7 cellular contexts compared by ENCODE assay signal in genomic region chr17:15261063-15261817, GRCh38. TPM values are rescaled to one million over a fixed set of nuclear protein-coding genes. Genes with fewer than 3 reads are reported as not detected.
DNase-seq lines count a peak whose midpoint lies in the region; ATAC-seq and TF ChIP-seq lines count a peak whose summit lies in the region.

No MANE protein-coding gene starts in this region.

- no CpG with 5 or more reads among the region's 40 CpGs for WGBS in mesendoderm (ENCODE audit: extremely low coverage, insufficient coverage, low lambda C conversion rate)
- WGBS in tibial nerve, 2 donors = 1 to 2% methylated on average over 35 to 37 of the region's 40 CpGs

- H3K36me3 ChIP-seq in HAP-1 (replicated peaks) (peaks cover 27% of the 10 kb centered on the region), SJSA1 (peaks cover 52% of the 10 kb centered on the region), mesendoderm (ENCODE audit: control insufficient read depth, insufficient read depth, low read length) (no peaks in the 10 kb centered on the region), tibial nerve (peaks cover 0 to 41% (median 3%) of the 10 kb centered on the region in 3 donors)

- peak overlapping the region; percentile 48 for H3K27ac Mint-ChIP-seq in endothelial cell (ENCODE audit: unreplicated experiment)

- in situ Hi-C loops in HAP-1 (cut with MboI; ENCODE audit: low sequenced_read_pairs) = no loop called here

- no peaks in the 10 kb centered on the region for H3K79me1 ChIP-seq in mesendoderm (ENCODE audit: low read length)

- peak overlapping the region; percentile 68 for H3K56ac ChIP-seq in mesendoderm (ENCODE audit: low read length)

- peak in 1 of 2 donors; percentile 2 for TF ChIP-seq EP300 in tibial nerve (IDR thresholded peaks at IDR 0.05)

- peak overlapping the region; percentile 46 for H3K4ac ChIP-seq in mesendoderm (ENCODE audit: low read depth, low read length)

- H3K4me3 Mint-ChIP-seq in endothelial cell (ENCODE audit: unreplicated experiment) = peak overlapping the region; percentile 96

- H3K9me3 ChIP-seq in HAP-1 = no peaks in the 10 kb centered on the region
- H3K9me3 ChIP-seq in SJSA1 (replicated peaks) = no peaks in the 10 kb centered on the region
- no peaks in the 10 kb centered on the region for H3K9me3 ChIP-seq in tibial nerve

- H4K8ac ChIP-seq in mesendoderm (ENCODE audit: low read depth, low read length) = no peak overlapping the region

- no peak overlapping the region for H2AK5ac ChIP-seq in mesendoderm (ENCODE audit: low read length)

- no peaks in the 10 kb centered on the region for H3K27me3 ChIP-seq in HAP-1 (ENCODE audit: low read depth)
- no peaks in the 10 kb centered on the region for H3K27me3 ChIP-seq in SJSA1 (replicated peaks)
- H3K27me3 ChIP-seq in mesendoderm (ENCODE audit: insufficient read depth, low read length, poor library complexity) = peaks cover 15% of the 10 kb centered on the region
- no peaks in the 10 kb centered on the region for H3K27me3 ChIP-seq in tibial nerve

- peak overlapping the region; percentile 60 for H3K4me3 ChIP-seq in HAP-1
- peak overlapping the region; percentile 57 for H3K4me3 ChIP-seq in SJSA1
- peak overlapping the region; percentile 50 for H3K4me3 ChIP-seq in mesendoderm (ENCODE audit: low read length)
- H3K4me3 ChIP-seq in tibial nerve = peak overlapping the region; percentile 65 to 76 (median 68)

- ATAC-seq in HG03045 (IDR thresholded peaks at IDR 0.05; ENCODE audit: unreplicated experiment) = no peak
- no peak for ATAC-seq in GM19455 (IDR thresholded peaks at IDR 0.05; ENCODE audit: unreplicated experiment)

- DNase-seq in HAP-1 (ENCODE audit: low spot score in 2 of 2) (peak; percentile 16 to 70), SJSA1 (ENCODE audit: low read depth in 1 of 2, low spot score in 2 of 2) (peak; percentile 64 to 80), endothelial cell (ENCODE audit: low spot score) (peak; percentile 66), mesendoderm (peak; percentile 79), tibial nerve (ENCODE audit: low spot score in 2 of 2) (peak in 1 of 2 donors; percentile 32)

- H4K5ac ChIP-seq in mesendoderm (ENCODE audit: low read length) = no peak overlapping the region

- H3K27ac ChIP-seq in SJSA1 (peak overlapping the region; percentile 74), mesendoderm (ENCODE audit: low read depth, low read length) (no peak overlapping the region), tibial nerve (peak overlapping the region; percentile 92 to 100 (median 97))

- no peaks in the 10 kb centered on the region for H3K9me3 Mint-ChIP-seq in endothelial cell (ENCODE audit: unreplicated experiment)

- H3K9ac ChIP-seq in mesendoderm (ENCODE audit: low read length) = peak overlapping the region; percentile 58

- peaks cover 15% of the 10 kb centered on the region for H3K27me3 Mint-ChIP-seq in endothelial cell (ENCODE audit: unreplicated experiment)

- H2BK120ac ChIP-seq in mesendoderm (ENCODE audit: low read depth, low read length) = no peak overlapping the region

- peaks cover 31% of the 10 kb centered on the region for H3K36me3 Mint-ChIP-seq in endothelial cell (ENCODE audit: low read depth, unreplicated experiment)

- peak overlapping the region; percentile 94 for H3K4me2 ChIP-seq in mesendoderm (ENCODE audit: low read length)

- H3K4me1 ChIP-seq in HAP-1 = peaks cover 22% of the 10 kb centered on the region
- H3K4me1 ChIP-seq in SJSA1 (replicated peaks) = peaks cover 35% of the 10 kb centered on the region
- H3K4me1 ChIP-seq in mesendoderm (ENCODE audit: control insufficient read depth, low read depth, low read length) = peaks cover 2% of the 10 kb centered on the region
- H3K4me1 ChIP-seq in tibial nerve = peaks cover 0 to 57% (median 39%) of the 10 kb centered on the region in 4 donors

- peak overlapping the region; percentile 33 for H3K18ac ChIP-seq in mesendoderm (ENCODE audit: low read length)

- H3K4me1 Mint-ChIP-seq in endothelial cell (ENCODE audit: unreplicated experiment) = peaks cover 32% of the 10 kb centered on the region

- no peak overlapping the region for H2BK5ac ChIP-seq in mesendoderm (ENCODE audit: low read length)

- no peak overlapping the region for H2BK15ac ChIP-seq in mesendoderm (replicated peaks; ENCODE audit: low read depth)

- TF ChIP-seq CTCF in endothelial cell (IDR thresholded peaks at IDR 0.05; ENCODE audit: unreplicated experiment) (peak; percentile 53), tibial nerve (IDR thresholded peaks at IDR 0.05) (peak in 2 of 5 experiments; percentile 9 to 43)

- no peaks in the 10 kb centered on the region for H3K79me2 ChIP-seq in mesendoderm (ENCODE audit: control insufficient read depth, insufficient read depth, low read length)

- peak overlapping the region; percentile 90 for H3K23ac ChIP-seq in mesendoderm (ENCODE audit: low read length)

- peak in 1 of 2 donors; percentile 5 for TF ChIP-seq POLR2A in tibial nerve (IDR thresholded peaks at IDR 0.05)

RNA-seq across cellular contexts. Expression of gene PMP22, which starts 3.9 kb away (rescaled TPM):
- 80.3 and 103 TPM in 2 replicates for total RNA-seq in SJSA1 (2014; rRNA removed; shearing (Covaris generic))
- 314 TPM for total RNA-seq in endothelial cell (ENCODE audit: unreplicated experiment)
- 3.7 TPM for polyA plus RNA-seq in mesendoderm (2013, experiment 1 of 2)
- 3.4 TPM for polyA plus RNA-seq in mesendoderm (2013, experiment 2 of 2)
- total RNA-seq in tibial nerve = 1,000 to 10,000 TPM in 3 of 4 donors, 100 to 1,000 TPM in 1; 784 to 3,019 (median 2,270) TPM
